ENCODE assay signal across 25 cellular contexts in genomic region chr6:128557086-128557485, GRCh38.
"Had no signal": no experiment of that assay in that cellular context is flagged by ENCODE, and none has a peak within 500 bp of the region (broad histone marks: within the 10 kb centered on the region; RNA-seq: fewer than 3 reads in every experiment).

No MANE protein-coding gene starts in this region.

- H3K27me3 Mint-ChIP-seq: progenitor cell of endocrine pancreas; stimulated activated naive B cell treated with anti-CD40 and anti-IgM and Interleukin-4, amounts not matched to agents 10 μg/mL and 1 μg/mL and 100 μg/mL, for 72 hours had no signal

- H3K36me3 Mint-ChIP-seq: natural killer cell treated with Interleukin-12 subunit alpha and Interleukin-12 subunit beta and Interleukin-15 and Interleukin-18, amount 100 ng/mL, for 72 hours; stimulated activated naive B cell treated with anti-CD40 and anti-IgM and Interleukin-4, amounts not matched to agents 10 μg/mL and 1 μg/mL and 100 μg/mL, for 72 hours had no signal

- H3K9me3 Mint-ChIP-seq: natural killer cell treated with Interleukin-12 subunit alpha and Interleukin-12 subunit beta and Interleukin-15 and Interleukin-18, amount 100 ng/mL, for 72 hours; neural crest cell; stimulated activated naive B cell treated with anti-CD40 and anti-IgM and Interleukin-4, amounts not matched to agents 10 μg/mL and 1 μg/mL and 100 μg/mL, for 72 hours; stimulated activated naive CD8-positive, alpha-beta T cell treated with anti-CD3 and anti-CD28 coated beads, Interleukin-15, Interleukin-2, amounts not matched to agents 100 ng/mL and 50 ng/mL, for 24 hours had no signal

- H3K27ac ChIP-seq: dorsolateral prefrontal cortex, epithelial cell of prostate, gastrocnemius medialis, heart right ventricle, lower lobe of right lung, neutrophil, pancreas, right lobe of liver, suprapubic skin, transverse colon, upper lobe of right lung, vagina had no signal

- H3K4me1 Mint-ChIP-seq: stimulated activated naive B cell treated with anti-CD40 and anti-IgM and Interleukin-4, amounts not matched to agents 10 μg/mL and 1 μg/mL and 100 μg/mL, for 72 hours had no signal

- H3K4me1 ChIP-seq: gastrocnemius medialis, lower lobe of right lung, pancreas, right lobe of liver, suprapubic skin, transverse colon, upper lobe of right lung, vagina had no signal

- H3K27ac Mint-ChIP-seq: natural killer cell treated with Interleukin-12 subunit alpha and Interleukin-12 subunit beta and Interleukin-15 and Interleukin-18, amount 100 ng/mL, for 72 hours; progenitor cell of endocrine pancreas; stimulated activated naive B cell treated with anti-CD40 and anti-IgM and Interleukin-4, amounts not matched to agents 10 μg/mL and 1 μg/mL and 100 μg/mL, for 72 hours; stimulated activated naive CD8-positive, alpha-beta T cell treated with anti-CD3 and anti-CD28 coated beads, Interleukin-15, Interleukin-2, amounts not matched to agents 100 ng/mL and 50 ng/mL, for 24 hours had no signal

- H3K4me3 Mint-ChIP-seq: natural killer cell treated with Interleukin-12 subunit alpha and Interleukin-12 subunit beta and Interleukin-15 and Interleukin-18, amount 100 ng/mL, for 72 hours; neural crest cell; stimulated activated naive B cell treated with anti-CD40 and anti-IgM and Interleukin-4, amounts not matched to agents 10 μg/mL and 1 μg/mL and 100 μg/mL, for 72 hours; stimulated activated naive CD8-positive, alpha-beta T cell treated with anti-CD3 and anti-CD28 coated beads, Interleukin-15, Interleukin-2, amounts not matched to agents 100 ng/mL and 50 ng/mL, for 24 hours had no signal

- ATAC-seq: esophagus mucosa; gastrocnemius medialis; heart right ventricle; left ventricle myocardium superior; lower lobe of right lung; natural killer cell treated with Interleukin-12 subunit alpha and Interleukin-12 subunit beta and Interleukin-15 and Interleukin-18, amount 100 ng/mL, for 72 hours; pancreas; right lobe of liver; stimulated activated naive B cell treated with anti-CD40 and anti-IgM and Interleukin-4, amounts not matched to agents 10 μg/mL and 1 μg/mL and 100 μg/mL, for 72 hours; upper lobe of right lung had no signal

- DNase-seq: cerebellar nuclear complex; dorsolateral prefrontal cortex; effector CD4-positive, alpha-beta T cell; foreskin fibroblast; gastrocnemius medialis; heart right ventricle; left ventricle myocardium superior; lower lobe of right lung; pancreas; right lobe of liver; small intestine; stimulated activated CD4-positive, alpha-beta T cell treated with anti-CD3 and anti-CD28 coated beads, Interleukin-15, amount 100 ng/mL, for 24 hours; stimulated activated CD4-positive, alpha-beta T cell treated with anti-CD3 and anti-CD28 coated beads, Interleukin-2, amount 100 ng/mL, for 48 hours; stimulated activated naive B cell treated with anti-CD40 and anti-IgM and Interleukin-4, amounts not matched to agents 10 μg/mL and 1 μg/mL and 100 μg/mL, for 72 hours; transverse colon; upper lobe of right lung had no signal

- H3K27me3 ChIP-seq: dorsolateral prefrontal cortex, gastrocnemius medialis, heart right ventricle, neutrophil, pancreas, right lobe of liver, suprapubic skin, transverse colon, upper lobe of right lung, vagina had no signal

- H3K4me3 ChIP-seq: dorsolateral prefrontal cortex, gastrocnemius medialis, heart right ventricle, lower lobe of right lung, pancreas, right lobe of liver, suprapubic skin, transverse colon, upper lobe of right lung, vagina had no signal

- H3K9me3 ChIP-seq: gastrocnemius medialis, heart right ventricle, lower lobe of right lung, neutrophil, pancreas, right lobe of liver, suprapubic skin, transverse colon, upper lobe of right lung, vagina had no signal

- H3K36me3 ChIP-seq: gastrocnemius medialis, heart right ventricle, lower lobe of right lung, neutrophil, pancreas, right lobe of liver, suprapubic skin, transverse colon, upper lobe of right lung, vagina had no signal
